ENCODE assay signal across 2 cellular contexts in the genomic region with DNA sequence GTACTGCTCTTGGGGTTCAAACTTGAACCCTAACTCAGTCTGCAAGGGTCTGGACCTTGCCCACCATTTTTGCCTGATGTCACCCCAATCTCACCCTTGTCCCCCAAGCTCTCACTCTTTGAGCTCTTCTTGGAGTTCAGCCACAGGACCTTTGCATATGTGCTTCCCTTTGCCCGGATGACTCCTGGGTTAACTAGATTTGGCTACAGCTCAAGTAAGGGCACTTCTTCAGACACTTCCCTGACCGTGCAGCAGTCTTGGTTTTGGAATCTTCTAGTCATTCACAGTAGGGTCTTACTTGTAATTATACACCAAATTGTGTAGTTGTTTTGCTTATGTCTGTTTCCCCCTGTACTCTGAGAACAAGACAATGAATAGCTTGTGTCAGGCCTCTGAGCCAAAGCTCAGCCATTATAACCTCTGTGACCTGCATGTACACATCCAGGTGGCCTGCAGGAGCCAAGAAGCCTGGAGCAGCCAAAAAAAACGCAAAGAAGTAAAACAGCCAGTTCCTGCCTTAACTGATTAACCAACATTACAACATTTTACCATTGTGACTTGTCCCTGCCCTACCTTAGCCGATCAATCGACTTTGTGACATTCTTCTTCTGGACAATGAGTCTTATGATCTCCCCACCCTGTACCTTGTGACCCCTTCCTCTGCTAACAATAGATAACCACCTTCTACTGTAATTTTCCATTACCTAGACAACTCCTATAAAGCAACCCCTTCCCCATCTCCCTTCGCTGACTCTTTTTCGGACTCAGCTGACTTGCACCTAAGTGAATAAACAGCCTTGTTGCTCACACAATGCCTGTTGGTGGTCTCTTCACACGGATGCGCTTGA.
TF ChIP-seq lines count a peak whose summit lies in the region.

No MANE protein-coding gene starts in this region.

TF ChIP-seq in K562, 482 proteins besides CTCF, POLR2A, EP300 and RAD21:
- TF ChIP-seq MTA1 (IDR thresholded peaks at IDR 0.05; ENCODE audit: borderline replicate concordance) (no peak), DMBX1 (CRISPR knock-in tag; IDR thresholded peaks at IDR 0.05; ENCODE audit: borderline replicate concordance) (peak; percentile 15; the same call in 1 of the 2 replicates), PHF8 (IDR thresholded peaks at IDR 0.05; ENCODE audit: borderline replicate concordance, low read length) (no peak), ZNF766 (CRISPR knock-in tag; conservative IDR thresholded peaks at IDR 0.05) (no peak), RBM25 (IDR thresholded peaks at IDR 0.05; ENCODE audit: low read depth, low read length, severe bottlenecking) (peak; percentile 45)
- TF ChIP-seq, protein P1, sequence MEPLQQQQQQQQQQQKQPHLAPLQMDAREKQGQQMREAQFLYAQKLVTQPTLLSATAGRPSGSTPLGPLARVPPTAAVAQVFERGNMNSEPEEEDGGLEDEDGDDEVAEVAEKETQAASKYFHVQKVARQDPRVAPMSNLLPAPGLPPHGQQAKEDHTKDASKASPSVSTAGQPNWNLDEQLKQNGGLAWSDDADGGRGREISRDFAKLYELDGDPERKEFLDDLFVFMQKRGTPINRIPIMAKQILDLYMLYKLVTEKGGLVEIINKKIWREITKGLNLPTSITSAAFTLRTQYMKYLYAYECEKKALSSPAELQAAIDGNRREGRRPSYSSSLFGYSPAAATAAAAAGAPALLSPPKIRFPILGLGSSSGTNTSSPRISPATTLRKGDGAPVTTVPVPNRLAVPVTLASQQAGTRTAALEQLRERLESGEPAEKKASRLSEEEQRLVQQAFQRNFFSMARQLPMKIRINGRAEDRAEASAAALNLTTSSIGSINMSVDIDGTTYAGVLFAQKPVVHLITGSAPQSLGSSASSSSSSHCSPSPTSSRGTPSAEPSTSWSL (CRISPR knock-in tag; IDR thresholded peaks at IDR 0.05; ENCODE audit: borderline replicate concordance) = no peak
- TF ChIP-seq, protein P2, sequence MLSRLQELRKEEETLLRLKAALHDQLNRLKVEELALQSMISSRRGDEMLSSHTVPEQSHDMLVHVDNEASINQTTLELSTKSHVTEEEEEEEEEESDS (CRISPR knock-in tag; IDR thresholded peaks at IDR 0.05) = no peak

TF ChIP-seq in HepG2, 621 proteins besides CTCF, POLR2A, EP300 and RAD21 (continues in another document):
- TF ChIP-seq, protein P3, sequence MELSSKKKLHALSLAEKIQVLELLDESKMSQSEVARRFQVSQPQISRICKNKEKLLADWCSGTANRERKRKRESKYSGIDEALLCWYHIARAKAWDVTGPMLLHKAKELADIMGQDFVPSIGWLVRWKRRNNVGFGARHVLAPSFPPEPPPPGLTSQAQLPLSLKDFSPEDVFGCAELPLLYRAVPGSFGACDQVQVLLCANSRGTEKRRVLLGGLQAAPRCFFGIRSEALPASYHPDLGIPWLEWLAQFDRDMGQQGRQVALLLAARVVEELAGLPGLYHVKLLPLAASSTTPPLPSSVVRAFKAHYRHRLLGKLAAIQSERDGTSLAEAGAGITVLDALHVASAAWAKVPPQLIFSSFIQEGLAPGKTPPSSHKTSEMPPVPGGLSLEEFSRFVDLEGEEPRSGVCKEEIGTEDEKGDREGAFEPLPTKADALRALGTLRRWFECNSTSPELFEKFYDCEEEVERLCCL (CRISPR knock-in tag; IDR thresholded peaks at IDR 0.05; ENCODE audit: borderline replicate concordance) = 0 out of 2 replicates have a peak, but pooled peaks have one; percentile 27
- TF ChIP-seq NFIC (IDR thresholded peaks at IDR 0.05; ENCODE audit: low read length) (peak; percentile 52; the same call in 1 of the 2 replicates), GATA4 (IDR thresholded peaks at IDR 0.05; ENCODE audit: borderline replicate concordance, low read depth) (no peak), ZNF558 (CRISPR knock-in tag; IDR thresholded peaks at IDR 0.05; ENCODE audit: borderline replicate concordance) (no peak), ZC3H4 (CRISPR knock-in tag; IDR thresholded peaks at IDR 0.05; ENCODE audit: borderline replicate concordance) (no peak), NFYB (CRISPR knock-in tag; IDR thresholded peaks at IDR 0.05) (no peak; the same call in 1 of the 2 replicates), ZBTB3 (CRISPR knock-in tag; IDR thresholded peaks at IDR 0.05; ENCODE audit: borderline replicate concordance, low read depth) (no peak), MIER3 (CRISPR knock-in tag; IDR thresholded peaks at IDR 0.05; ENCODE audit: borderline replicate concordance) (no peak; the same call in 1 of the 2 replicates), SOX5 (CRISPR knock-in tag; IDR thresholded peaks at IDR 0.05; ENCODE audit: borderline replicate concordance) (peak; percentile 93), KDM3A (CRISPR knock-in tag; IDR thresholded peaks at IDR 0.05; ENCODE audit: low read depth) (no peak), ZNF713 (CRISPR knock-in tag; IDR thresholded peaks at IDR 0.05) (no peak), ZNF550 (CRISPR knock-in tag; IDR thresholded peaks at IDR 0.05; ENCODE audit: borderline replicate concordance) (no peak), YEATS2 (CRISPR knock-in tag; IDR thresholded peaks at IDR 0.05; ENCODE audit: borderline replicate concordance) (no peak; the same call in 1 of the 2 replicates), ETV5 (CRISPR knock-in tag; IDR thresholded peaks at IDR 0.05; ENCODE audit: borderline replicate concordance) (peak; percentile 51; the same call in 1 of the 2 replicates)
- TF ChIP-seq, protein P4, sequence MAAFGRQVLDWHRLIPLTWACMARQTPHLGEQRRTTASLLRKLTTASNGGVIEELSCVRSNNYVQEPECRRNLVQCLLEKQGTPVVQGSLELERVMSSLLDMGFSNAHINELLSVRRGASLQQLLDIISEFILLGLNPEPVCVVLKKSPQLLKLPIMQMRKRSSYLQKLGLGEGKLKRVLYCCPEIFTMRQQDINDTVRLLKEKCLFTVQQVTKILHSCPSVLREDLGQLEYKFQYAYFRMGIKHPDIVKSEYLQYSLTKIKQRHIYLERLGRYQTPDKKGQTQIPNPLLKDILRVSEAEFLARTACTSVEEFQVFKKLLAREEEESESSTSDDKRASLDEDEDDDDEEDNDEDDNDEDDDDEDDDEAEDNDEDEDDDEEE (CRISPR knock-in tag; IDR thresholded peaks at IDR 0.05) = no peak
- TF ChIP-seq, protein P5, sequence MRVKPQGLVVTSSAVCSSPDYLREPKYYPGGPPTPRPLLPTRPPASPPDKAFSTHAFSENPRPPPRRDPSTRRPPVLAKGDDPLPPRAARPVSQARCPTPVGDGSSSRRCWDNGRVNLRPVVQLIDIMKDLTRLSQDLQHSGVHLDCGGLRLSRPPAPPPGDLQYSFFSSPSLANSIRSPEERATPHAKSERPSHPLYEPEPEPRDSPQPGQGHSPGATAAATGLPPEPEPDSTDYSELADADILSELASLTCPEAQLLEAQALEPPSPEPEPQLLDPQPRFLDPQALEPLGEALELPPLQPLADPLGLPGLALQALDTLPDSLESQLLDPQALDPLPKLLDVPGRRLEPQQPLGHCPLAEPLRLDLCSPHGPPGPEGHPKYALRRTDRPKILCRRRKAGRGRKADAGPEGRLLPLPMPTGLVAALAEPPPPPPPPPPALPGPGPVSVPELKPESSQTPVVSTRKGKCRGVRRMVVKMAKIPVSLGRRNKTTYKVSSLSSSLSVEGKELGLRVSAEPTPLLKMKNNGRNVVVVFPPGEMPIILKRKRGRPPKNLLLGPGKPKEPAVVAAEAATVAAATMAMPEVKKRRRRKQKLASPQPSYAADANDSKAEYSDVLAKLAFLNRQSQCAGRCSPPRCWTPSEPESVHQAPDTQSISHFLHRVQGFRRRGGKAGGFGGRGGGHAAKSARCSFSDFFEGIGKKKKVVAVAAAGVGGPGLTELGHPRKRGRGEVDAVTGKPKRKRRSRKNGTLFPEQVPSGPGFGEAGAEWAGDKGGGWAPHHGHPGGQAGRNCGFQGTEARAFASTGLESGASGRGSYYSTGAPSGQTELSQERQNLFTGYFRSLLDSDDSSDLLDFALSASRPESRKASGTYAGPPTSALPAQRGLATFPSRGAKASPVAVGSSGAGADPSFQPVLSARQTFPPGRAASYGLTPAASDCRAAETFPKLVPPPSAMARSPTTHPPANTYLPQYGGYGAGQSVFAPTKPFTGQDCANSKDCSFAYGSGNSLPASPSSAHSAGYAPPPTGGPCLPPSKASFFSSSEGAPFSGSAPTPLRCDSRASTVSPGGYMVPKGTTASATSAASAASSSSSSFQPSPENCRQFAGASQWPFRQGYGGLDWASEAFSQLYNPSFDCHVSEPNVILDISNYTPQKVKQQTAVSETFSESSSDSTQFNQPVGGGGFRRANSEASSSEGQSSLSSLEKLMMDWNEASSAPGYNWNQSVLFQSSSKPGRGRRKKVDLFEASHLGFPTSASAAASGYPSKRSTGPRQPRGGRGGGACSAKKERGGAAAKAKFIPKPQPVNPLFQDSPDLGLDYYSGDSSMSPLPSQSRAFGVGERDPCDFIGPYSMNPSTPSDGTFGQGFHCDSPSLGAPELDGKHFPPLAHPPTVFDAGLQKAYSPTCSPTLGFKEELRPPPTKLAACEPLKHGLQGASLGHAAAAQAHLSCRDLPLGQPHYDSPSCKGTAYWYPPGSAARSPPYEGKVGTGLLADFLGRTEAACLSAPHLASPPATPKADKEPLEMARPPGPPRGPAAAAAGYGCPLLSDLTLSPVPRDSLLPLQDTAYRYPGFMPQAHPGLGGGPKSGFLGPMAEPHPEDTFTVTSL (CRISPR knock-in tag; IDR thresholded peaks at IDR 0.05; ENCODE audit: borderline replicate concordance) = no peak
- TF ChIP-seq, protein P6, sequence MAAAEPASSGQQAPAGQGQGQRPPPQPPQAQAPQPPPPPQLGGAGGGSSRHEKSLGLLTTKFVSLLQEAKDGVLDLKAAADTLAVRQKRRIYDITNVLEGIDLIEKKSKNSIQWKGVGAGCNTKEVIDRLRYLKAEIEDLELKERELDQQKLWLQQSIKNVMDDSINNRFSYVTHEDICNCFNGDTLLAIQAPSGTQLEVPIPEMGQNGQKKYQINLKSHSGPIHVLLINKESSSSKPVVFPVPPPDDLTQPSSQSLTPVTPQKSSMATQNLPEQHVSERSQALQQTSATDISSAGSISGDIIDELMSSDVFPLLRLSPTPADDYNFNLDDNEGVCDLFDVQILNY (CRISPR knock-in tag; conservative IDR thresholded peaks at IDR 0.05) = no peak
- TF ChIP-seq, protein P7, sequence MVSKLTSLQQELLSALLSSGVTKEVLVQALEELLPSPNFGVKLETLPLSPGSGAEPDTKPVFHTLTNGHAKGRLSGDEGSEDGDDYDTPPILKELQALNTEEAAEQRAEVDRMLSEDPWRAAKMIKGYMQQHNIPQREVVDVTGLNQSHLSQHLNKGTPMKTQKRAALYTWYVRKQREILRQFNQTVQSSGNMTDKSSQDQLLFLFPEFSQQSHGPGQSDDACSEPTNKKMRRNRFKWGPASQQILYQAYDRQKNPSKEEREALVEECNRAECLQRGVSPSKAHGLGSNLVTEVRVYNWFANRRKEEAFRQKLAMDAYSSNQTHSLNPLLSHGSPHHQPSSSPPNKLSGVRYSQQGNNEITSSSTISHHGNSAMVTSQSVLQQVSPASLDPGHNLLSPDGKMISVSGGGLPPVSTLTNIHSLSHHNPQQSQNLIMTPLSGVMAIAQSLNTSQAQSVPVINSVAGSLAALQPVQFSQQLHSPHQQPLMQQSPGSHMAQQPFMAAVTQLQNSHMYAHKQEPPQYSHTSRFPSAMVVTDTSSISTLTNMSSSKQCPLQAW (CRISPR knock-in tag; IDR thresholded peaks at IDR 0.05) = no peak
- TF ChIP-seq, protein P8, sequence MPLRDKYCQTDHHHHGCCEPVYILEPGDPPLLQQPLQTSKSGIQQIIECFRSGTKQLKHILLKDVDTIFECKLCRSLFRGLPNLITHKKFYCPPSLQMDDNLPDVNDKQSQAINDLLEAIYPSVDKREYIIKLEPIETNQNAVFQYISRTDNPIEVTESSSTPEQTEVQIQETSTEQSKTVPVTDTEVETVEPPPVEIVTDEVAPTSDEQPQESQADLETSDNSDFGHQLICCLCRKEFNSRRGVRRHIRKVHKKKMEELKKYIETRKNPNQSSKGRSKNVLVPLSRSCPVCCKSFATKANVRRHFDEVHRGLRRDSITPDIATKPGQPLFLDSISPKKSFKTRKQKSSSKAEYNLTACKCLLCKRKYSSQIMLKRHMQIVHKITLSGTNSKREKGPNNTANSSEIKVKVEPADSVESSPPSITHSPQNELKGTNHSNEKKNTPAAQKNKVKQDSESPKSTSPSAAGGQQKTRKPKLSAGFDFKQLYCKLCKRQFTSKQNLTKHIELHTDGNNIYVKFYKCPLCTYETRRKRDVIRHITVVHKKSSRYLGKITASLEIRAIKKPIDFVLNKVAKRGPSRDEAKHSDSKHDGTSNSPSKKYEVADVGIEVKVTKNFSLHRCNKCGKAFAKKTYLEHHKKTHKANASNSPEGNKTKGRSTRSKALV (CRISPR knock-in tag; IDR thresholded peaks at IDR 0.05) = no peak
- TF ChIP-seq, protein P9, sequence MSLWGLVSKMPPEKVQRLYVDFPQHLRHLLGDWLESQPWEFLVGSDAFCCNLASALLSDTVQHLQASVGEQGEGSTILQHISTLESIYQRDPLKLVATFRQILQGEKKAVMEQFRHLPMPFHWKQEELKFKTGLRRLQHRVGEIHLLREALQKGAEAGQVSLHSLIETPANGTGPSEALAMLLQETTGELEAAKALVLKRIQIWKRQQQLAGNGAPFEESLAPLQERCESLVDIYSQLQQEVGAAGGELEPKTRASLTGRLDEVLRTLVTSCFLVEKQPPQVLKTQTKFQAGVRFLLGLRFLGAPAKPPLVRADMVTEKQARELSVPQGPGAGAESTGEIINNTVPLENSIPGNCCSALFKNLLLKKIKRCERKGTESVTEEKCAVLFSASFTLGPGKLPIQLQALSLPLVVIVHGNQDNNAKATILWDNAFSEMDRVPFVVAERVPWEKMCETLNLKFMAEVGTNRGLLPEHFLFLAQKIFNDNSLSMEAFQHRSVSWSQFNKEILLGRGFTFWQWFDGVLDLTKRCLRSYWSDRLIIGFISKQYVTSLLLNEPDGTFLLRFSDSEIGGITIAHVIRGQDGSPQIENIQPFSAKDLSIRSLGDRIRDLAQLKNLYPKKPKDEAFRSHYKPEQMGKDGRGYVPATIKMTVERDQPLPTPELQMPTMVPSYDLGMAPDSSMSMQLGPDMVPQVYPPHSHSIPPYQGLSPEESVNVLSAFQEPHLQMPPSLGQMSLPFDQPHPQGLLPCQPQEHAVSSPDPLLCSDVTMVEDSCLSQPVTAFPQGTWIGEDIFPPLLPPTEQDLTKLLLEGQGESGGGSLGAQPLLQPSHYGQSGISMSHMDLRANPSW (CRISPR knock-in tag; IDR thresholded peaks at IDR 0.05; ENCODE audit: borderline replicate concordance) = no peak
- TF ChIP-seq, protein P10, sequence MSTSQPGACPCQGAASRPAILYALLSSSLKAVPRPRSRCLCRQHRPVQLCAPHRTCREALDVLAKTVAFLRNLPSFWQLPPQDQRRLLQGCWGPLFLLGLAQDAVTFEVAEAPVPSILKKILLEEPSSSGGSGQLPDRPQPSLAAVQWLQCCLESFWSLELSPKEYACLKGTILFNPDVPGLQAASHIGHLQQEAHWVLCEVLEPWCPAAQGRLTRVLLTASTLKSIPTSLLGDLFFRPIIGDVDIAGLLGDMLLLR (CRISPR knock-in tag; IDR thresholded peaks at IDR 0.05) = no peak
